In the genomic region with DNA sequence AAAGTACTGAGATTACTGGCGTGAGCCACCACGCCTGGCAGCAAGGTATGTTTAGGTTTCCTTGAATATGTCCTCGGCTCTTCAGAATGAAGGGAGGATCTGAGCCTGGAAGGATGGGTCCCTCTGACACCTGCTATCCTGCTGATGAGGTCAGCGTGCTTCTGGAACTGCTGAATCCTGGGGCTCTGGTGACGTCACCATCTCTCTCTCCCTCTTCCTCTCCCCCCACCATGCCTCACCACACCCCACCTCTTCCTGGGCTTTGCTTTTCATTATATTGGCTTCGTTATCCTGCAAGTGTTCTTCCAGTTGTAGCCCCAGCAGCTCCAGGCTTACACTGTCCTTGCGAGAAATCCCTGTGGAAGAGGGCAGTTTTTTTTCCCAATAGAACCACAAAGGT, we compare ENCODE assay signal across 27 cellular contexts.
"Had no signal": no experiment of that assay in that cellular context is flagged by ENCODE, and none has a peak within 500 bp of the region (broad histone marks: within the 10 kb centered on the region; RNA-seq: fewer than 3 reads in every experiment).

No MANE protein-coding gene starts in this region.

- H3K4me2 ChIP-seq: smooth muscle cell had no signal

- H3K9ac ChIP-seq: parathyroid adenoma had no signal

- DNase-seq: hypothalamus; immature natural killer cell; kidney; left colon; left lung; lower lobe of right lung; mammary epithelial cell; mesenchymal stem cell; naive thymus-derived CD8-positive, alpha-beta T cell; occipital lobe; stimulated activated CD4-positive, alpha-beta T cell treated with anti-CD3 and anti-CD28 coated beads, Interleukin-12 subunit alpha, Interleukin-12 subunit beta, amount 100 ng/mL, for 4 hours; stimulated activated CD4-positive, alpha-beta T cell treated with anti-CD3 and anti-CD28 coated beads, Interleukin-15, amount 100 ng/mL, for 24 hours; stimulated activated CD4-positive, alpha-beta T cell treated with anti-CD3 and anti-CD28 coated beads, Interleukin-2, amount 100 ng/mL, for 24 hours; stimulated activated CD4-positive, alpha-beta T cell treated with anti-CD3 and anti-CD28 coated beads, Interleukin-4, amount 100 ng/mL, for 1 hour; stimulated activated naive B cell treated with anti-CD40 and anti-IgM and Interleukin-4, amounts not matched to agents 10 μg/mL and 1 μg/mL and 100 μg/mL, for 72 hours; stimulated activated naive CD8-positive, alpha-beta T cell treated with anti-CD3 and anti-CD28 coated beads, Interleukin-15, Interleukin-2, amounts not matched to agents 100 U/mL and 50 U/mL, for 24 hours; stomach; testis; thyroid gland; transverse colon; upper lobe of left lung had no signal

- H3K36me3 ChIP-seq: left lung, lower lobe of right lung, neutrophil, right atrium auricular region, right lobe of liver, stomach, thyroid gland, transverse colon, upper lobe of left lung, vagina had no signal

- H3K4me1 ChIP-seq: left lung, lower lobe of right lung, parathyroid adenoma, right atrium auricular region, right lobe of liver, stomach, testis, thyroid gland, transverse colon, upper lobe of left lung, vagina had no signal

- H3K27me3 ChIP-seq: right atrium auricular region, right lobe of liver, testis, thyroid gland, upper lobe of left lung, vagina had no signal

- H3K27ac ChIP-seq: left lung, lower lobe of right lung, neutrophil, parathyroid adenoma, right atrium auricular region, right lobe of liver, stomach, testis, thyroid gland, transverse colon, upper lobe of left lung, vagina had no signal

- H3K4me3 ChIP-seq: left lung, lower lobe of right lung, right atrium auricular region, right lobe of liver, smooth muscle cell, stomach, testis, thyroid gland, transverse colon, upper lobe of left lung, vagina had no signal

- H2AFZ ChIP-seq: parathyroid adenoma had no signal

- H3K9me3 ChIP-seq: left lung, lower lobe of right lung, neutrophil, right atrium auricular region, right lobe of liver, stomach, testis, thyroid gland, transverse colon, upper lobe of left lung, vagina had no signal

- ATAC-seq: left colon; left lung; lower lobe of right lung; naive thymus-derived CD8-positive, alpha-beta T cell; right lobe of liver; stimulated activated naive B cell treated with anti-CD40 and anti-IgM and Interleukin-4, amounts not matched to agents 10 μg/mL and 1 μg/mL and 100 μg/mL, for 72 hours; stimulated activated naive CD8-positive, alpha-beta T cell treated with anti-CD3 and anti-CD28 coated beads, Interleukin-15, Interleukin-2, amounts not matched to agents 100 U/mL and 50 U/mL, for 24 hours had no signal
